Comparison of ENCODE assay signal across 8 cellular contexts in the genomic region with DNA sequence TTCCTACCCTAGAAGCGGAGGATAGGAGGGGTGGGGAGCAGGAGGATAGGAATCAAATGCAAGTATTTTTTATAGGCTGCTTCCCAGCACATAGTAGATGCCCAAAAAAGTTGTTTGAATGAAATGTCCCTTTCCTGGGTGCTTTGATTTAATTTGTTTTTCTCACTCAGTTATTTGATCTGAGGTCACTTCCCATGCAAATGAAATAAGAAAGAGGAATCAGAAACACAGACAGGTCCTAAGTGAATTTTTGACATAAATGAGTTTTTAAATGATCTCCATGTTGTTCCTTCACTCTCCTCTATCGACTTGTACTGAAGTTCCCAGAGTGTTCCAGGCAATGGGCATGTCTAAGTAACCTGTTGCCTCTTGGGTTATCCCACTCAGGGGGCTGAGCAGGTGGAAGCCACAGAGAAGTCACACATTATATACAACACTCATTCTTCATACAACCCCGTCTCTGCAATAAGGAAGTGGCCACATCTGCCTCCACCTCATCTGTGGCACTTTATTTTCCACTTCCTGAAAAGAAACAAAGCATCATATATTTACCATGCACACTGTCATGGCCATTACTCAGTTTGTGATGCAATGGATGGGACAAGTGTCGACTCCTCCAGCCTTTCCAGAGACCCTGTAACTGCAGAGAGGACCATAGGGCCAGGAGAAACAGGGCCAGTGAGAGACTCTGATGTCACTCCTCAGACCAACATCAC.
DNase-seq lines count a peak whose midpoint lies in the region; ATAC-seq, FAIRE-seq and TF ChIP-seq lines count a peak whose summit lies in the region.

No MANE protein-coding gene starts in this region.

- no peak for TF ChIP-seq CTCF in esophagus muscularis mucosa (IDR thresholded peaks at IDR 0.05)

- H3K9me3 ChIP-seq in esophagus muscularis mucosa, result no peaks in the 10 kb centered on the region

- FAIRE-seq in RCC 7860 (lab: Jason Lieb, UNC), result no peak

- H3K4me3 ChIP-seq in Jurkat, Clone E6-1 (ENCODE audit: low read length), result no peak overlapping the region
- no peak overlapping the region for H3K4me3 ChIP-seq in esophagus muscularis mucosa

- no peaks in the 10 kb centered on the region for H3K36me3 ChIP-seq in esophagus muscularis mucosa

- H3K9me3 Mint-ChIP-seq in activated T-helper 17 cell treated with anti-CD3 and anti-CD28 coated beads, Interleukin-2, amount 50 U/mL, for 72 hours, result no peaks in the 10 kb centered on the region

- no peak for TF ChIP-seq EP300 in esophagus muscularis mucosa (IDR thresholded peaks at IDR 0.05)

- H3K27me3 Mint-ChIP-seq in activated T-helper 17 cell treated with anti-CD3 and anti-CD28 coated beads, Interleukin-2, amount 50 U/mL, for 72 hours, result peaks cover under 1% of the 10 kb centered on the region

- no peaks in the 10 kb centered on the region for H3K36me3 Mint-ChIP-seq in activated T-helper 17 cell treated with anti-CD3 and anti-CD28 coated beads, Interleukin-2, amount 50 U/mL, for 72 hours (ENCODE audit: low read depth)

- intact Hi-C loops in esophagus muscularis mucosa (cut with DNase I), result no loop called here

- peak overlapping the region; percentile 61 for H3K4me3 Mint-ChIP-seq in activated T-helper 17 cell treated with anti-CD3 and anti-CD28 coated beads, Interleukin-2, amount 50 U/mL, for 72 hours

- H3K4me1 Mint-ChIP-seq in activated T-helper 17 cell treated with anti-CD3 and anti-CD28 coated beads, Interleukin-2, amount 50 U/mL, for 72 hours, result peaks cover 5% of the 10 kb centered on the region

- peak overlapping the region; percentile 20 for H3K27ac Mint-ChIP-seq in activated T-helper 17 cell treated with anti-CD3 and anti-CD28 coated beads, Interleukin-2, amount 50 U/mL, for 72 hours

- no peak overlapping the region for H3K27ac ChIP-seq in esophagus muscularis mucosa (replicated peaks in 1 of 4)

- H3K27me3 ChIP-seq in esophagus muscularis mucosa, result no peaks in the 10 kb centered on the region

- DNase-seq in DMS53 treated with DMSO at 0.1 percent for 48 hours (lab: John Stamatoyannopoulos, UW; ENCODE audit: unreplicated experiment) (peak; percentile 48), RCC 7860 (ENCODE audit: low spot score) (no peak), esophagus muscularis mucosa (ENCODE audit: extremely low spot score) (no peak)
- DNase-seq in Jurkat, Clone E6-1 (ENCODE audit: low read depth, low spot score), result peak; percentile 58
- no peak for DNase-seq in activated effector memory CD4-positive, alpha-beta T cell treated with Interleukin-2 at 50 U/mL for 16 hours

- no peak for TF ChIP-seq POLR2A in esophagus muscularis mucosa (IDR thresholded peaks at IDR 0.05; ENCODE audit: low read depth)

- ATAC-seq in GM21390 (IDR thresholded peaks at IDR 0.05; ENCODE audit: unreplicated experiment), result peak; percentile 66
- ATAC-seq in activated T-helper 17 cell treated with anti-CD3 and anti-CD28 coated beads, Interleukin-2, amount 50 U/mL, for 72 hours (replicated peaks), result peak; percentile 73
- ATAC-seq in HG03439 (IDR thresholded peaks at IDR 0.05; ENCODE audit: unreplicated experiment), result no peak

- peaks cover 9 to 14% (median 12%) of the 10 kb centered on the region in 4 donors for H3K4me1 ChIP-seq in esophagus muscularis mucosa

- WGBS in esophagus muscularis mucosa, result 71% methylated on average over 4 of the region's 4 CpGs

Comparison
In these comparisons a context has a peak if more than half of its experiments do, and no peak if none do; other contexts are left out.
1. DNase-seq: peak in DMS53 treated with DMSO at 0.1 percent for 48 hours (single experiment) and Jurkat, Clone E6-1 (single experiment); none in RCC 7860 (single experiment), activated effector memory CD4-positive, alpha-beta T cell treated with Interleukin-2 at 50 U/mL for 16 hours (single experiment) and esophagus muscularis mucosa (single experiment).